In genomic region chr4:108264693-108265092, GRCh38 we compare ENCODE assay signal across 21 cellular contexts.
"Had no signal": no experiment of that assay in that cellular context is flagged by ENCODE, and none has a peak within 500 bp of the region (broad histone marks: within the 10 kb centered on the region; RNA-seq: fewer than 3 reads in every experiment).

No MANE protein-coding gene starts in this region.

- ATAC-seq: Right ventricle myocardium inferior had no signal

- H3K27ac ChIP-seq: Peyer's patch had no signal

- H3K9me2 ChIP-seq: SK-N-SH had no signal

- H3K4me1 ChIP-seq: Peyer's patch had no signal

- H3K9me3 ChIP-seq: MG63, Peyer's patch, SK-N-SH had no signal

- H3K4me2 ChIP-seq: SK-N-SH had no signal

- H3K36me3 ChIP-seq: MG63, Peyer's patch had no signal

- H3K27me3 ChIP-seq: MG63, Peyer's patch had no signal

- DNase-seq: KBM-7, MG63, NCI-H1092, NCI-H1105 treated with DMSO at 0.1 percent for 48 hours, NCI-H1417 treated with DMSO at 0.1 percent for 48 hours, NCI-H146, NCI-H1694 treated with DMSO at 0.1 percent for 48 hours, NCI-H2029, NCI-H2081 treated with DMSO at 0.1 percent for 48 hours, NCI-H2171, NCI-H226, NCI-H446, NCI-H510A, NCI-H524 treated with DMSO at 0.1 percent for 48 hours, NCI-H69, NCI-H774, Peyer's patch, SHP77 treated with DMSO at 0.1 percent for 48 hours, SK-N-SH, SW 1271 had no signal

- H3K4me3 ChIP-seq: MG63, Peyer's patch had no signal
